In the genomic region with DNA sequence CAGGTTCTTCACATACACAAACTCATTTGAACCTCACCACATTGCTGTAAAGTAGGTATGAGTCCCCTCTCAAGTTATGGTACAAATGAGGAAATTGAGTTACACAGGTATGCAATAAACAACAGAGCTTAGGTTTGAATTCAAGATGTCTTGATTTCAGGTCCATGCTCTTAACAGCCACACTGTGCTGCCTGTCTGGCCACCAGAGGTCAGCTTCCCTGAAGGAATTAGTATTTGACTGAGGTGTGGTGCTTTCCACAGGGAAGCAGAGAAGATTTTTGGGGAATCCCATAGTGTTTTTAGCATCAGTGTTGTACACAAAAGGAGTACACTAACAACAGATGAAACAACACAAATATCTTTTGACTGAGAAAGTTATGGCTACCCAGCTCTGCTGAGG, we compare ENCODE assay signal across 8 cellular contexts.
DNase-seq lines count a peak whose midpoint lies in the region; ATAC-seq and TF ChIP-seq lines count a peak whose summit lies in the region.

No MANE protein-coding gene starts in this region.

- H3K4me2 ChIP-seq in DND-41 (ENCODE audit: insufficient read depth, low read length) (no peak overlapping the region), GM23338 (no peak overlapping the region)

- H3K36me3 Mint-ChIP-seq in GM23338 (ENCODE audit: low read depth) (no peaks in the 10 kb centered on the region), endothelial cell (ENCODE audit: low read depth, unreplicated experiment) (no peaks in the 10 kb centered on the region), nephron (ENCODE audit: low read depth) (no peaks in the 10 kb centered on the region)

- no peaks in the 10 kb centered on the region for H3K27me3 ChIP-seq in DND-41 (ENCODE audit: insufficient read depth, low read length, poor library complexity)
- H3K27me3 ChIP-seq in GM23338 (ENCODE audit: insufficient read depth) = no peaks in the 10 kb centered on the region

- H2AFZ ChIP-seq in DND-41 (ENCODE audit: low read depth, low read length) = no peak overlapping the region
- H2AFZ ChIP-seq in GM23338 = no peak overlapping the region

- no peak overlapping the region for H3K27ac ChIP-seq in DND-41 (ENCODE audit: low read length)
- no peak overlapping the region for H3K27ac ChIP-seq in GM23338 (ENCODE audit: low read depth)

- peak; percentile 76 for ATAC-seq in DND-41 (ENCODE audit: insufficient read depth, low read depth)
- peak; percentile 90 for ATAC-seq in GM23338
- no peak for ATAC-seq in HG03025 (IDR thresholded peaks at IDR 0.05; ENCODE audit: low FRiP score, unreplicated experiment)

- H3K9me3 ChIP-seq in DND-41 (ENCODE audit: insufficient read depth, low read length, severe bottlenecking) = no peaks in the 10 kb centered on the region

- no peak overlapping the region for H3K27ac Mint-ChIP-seq in GM23338
- H3K27ac Mint-ChIP-seq in endothelial cell (ENCODE audit: unreplicated experiment) = no peak overlapping the region
- H3K27ac Mint-ChIP-seq in nephron = peak overlapping the region in 2 of 3 experiments; percentile 69 to 87

- 0 out of 2 replicates have a peak, but pooled peaks cover 6% of the 10 kb centered on the region for H3K9me2 ChIP-seq in GM23338 (ENCODE audit: insufficient read depth)

- H3K4me1 Mint-ChIP-seq in GM23338 (peaks cover 44% of the 10 kb centered on the region), endothelial cell (ENCODE audit: unreplicated experiment) (peaks cover 19% of the 10 kb centered on the region), nephron (peaks cover 55% of the 10 kb centered on the region)

- no peaks in the 10 kb centered on the region for H3K36me3 ChIP-seq in DND-41 (ENCODE audit: insufficient read depth, low read length)
- H3K36me3 ChIP-seq in GM23338 (ENCODE audit: insufficient read depth) = no peaks in the 10 kb centered on the region

- DNase-seq in DND-41 (peak; percentile 38), GM23338 (ENCODE audit: low spot score) (peak; percentile 57), SK-MEL-5 (ENCODE audit: low read depth, low spot score) (peak; percentile 60), endothelial cell (ENCODE audit: low spot score) (peak; percentile 40), SW480 (ENCODE audit: low spot score) (no peak), COLO829 (ENCODE audit: low spot score) (no peak)

- H3K9ac ChIP-seq in DND-41 (ENCODE audit: low read depth, low read length) = no peak overlapping the region

- no peak overlapping the region for H3K4me3 ChIP-seq in DND-41 (ENCODE audit: low read depth in 1 of 2, low read length in 2 of 2)
- no peak overlapping the region for H3K4me3 ChIP-seq in GM23338

- H3K4me1 ChIP-seq in DND-41 (ENCODE audit: insufficient read depth, low read length) (no peaks in the 10 kb centered on the region), GM23338 (ENCODE audit: insufficient read depth) (peaks cover 35% of the 10 kb centered on the region)

- in situ Hi-C loops in SK-MEL-5 (cut with HindIII; ENCODE audit: low pct_unique_long_range_greater_than_20kb, low sequenced_read_pairs) = no loop called here

- H3F3A ChIP-seq in GM23338 (replicated peaks; ENCODE audit: low read depth) = no peaks in the 10 kb centered on the region

- H4K20me1 ChIP-seq in DND-41 (ENCODE audit: insufficient read depth, low read length) (no peaks in the 10 kb centered on the region), GM23338 (replicated peaks; ENCODE audit: insufficient read depth) (no peaks in the 10 kb centered on the region)

- H3K9me3 Mint-ChIP-seq in GM23338 (no peaks in the 10 kb centered on the region), endothelial cell (ENCODE audit: unreplicated experiment) (no peaks in the 10 kb centered on the region), nephron (no peaks in the 10 kb centered on the region)

- H3K4me3 Mint-ChIP-seq in GM23338 = no peak overlapping the region
- no peak overlapping the region for H3K4me3 Mint-ChIP-seq in endothelial cell (ENCODE audit: unreplicated experiment)
- no peak overlapping the region for H3K4me3 Mint-ChIP-seq in nephron

- TF ChIP-seq CTCF in DND-41 (IDR thresholded peaks at IDR 0.05; ENCODE audit: borderline replicate concordance, extremely low read depth, low read length, poor library complexity, severe bottlenecking) (peak; percentile 68), GM23338 (conservative IDR thresholded peaks at IDR 0.05; ENCODE audit: low read depth in 2 of 2) (peak; percentile 70 to 72), endothelial cell (IDR thresholded peaks at IDR 0.05; ENCODE audit: unreplicated experiment) (peak; percentile 38), nephron (IDR thresholded peaks at IDR 0.05; ENCODE audit: unreplicated experiment in 3 of 3) (peak; percentile 32 to 50 (median 42))

- H3K27me3 Mint-ChIP-seq in GM23338 (ENCODE audit: insufficient read depth, low read depth, poor library complexity) (no peaks in the 10 kb centered on the region), endothelial cell (ENCODE audit: unreplicated experiment) (no peaks in the 10 kb centered on the region), nephron (ENCODE audit: low read depth) (no peaks in the 10 kb centered on the region)

- H3K79me2 ChIP-seq in DND-41 (ENCODE audit: insufficient read depth, low read length) = no peaks in the 10 kb centered on the region
- H3K79me2 ChIP-seq in GM23338 (replicated peaks; ENCODE audit: insufficient read depth) = no peaks in the 10 kb centered on the region

TF ChIP-seq in GM23338, 12 proteins besides CTCF, POLR2A, EP300 and RAD21:
- TF ChIP-seq EZH2 (IDR thresholded peaks at IDR 0.05; ENCODE audit: low read depth, unreplicated experiment) (no peak), ZNF331 (CRISPR knock-in tag; IDR thresholded peaks at IDR 0.05; ENCODE audit: low read depth) (no peak), ZNF114 (CRISPR knock-in tag; IDR thresholded peaks at IDR 0.05) (no peak), CREB1 (CRISPR knock-in tag; IDR thresholded peaks at IDR 0.05; ENCODE audit: low read depth) (no peak), NANOG (IDR thresholded peaks at IDR 0.05; ENCODE audit: borderline replicate concordance) (no peak)
- TF ChIP-seq, protein P1, sequence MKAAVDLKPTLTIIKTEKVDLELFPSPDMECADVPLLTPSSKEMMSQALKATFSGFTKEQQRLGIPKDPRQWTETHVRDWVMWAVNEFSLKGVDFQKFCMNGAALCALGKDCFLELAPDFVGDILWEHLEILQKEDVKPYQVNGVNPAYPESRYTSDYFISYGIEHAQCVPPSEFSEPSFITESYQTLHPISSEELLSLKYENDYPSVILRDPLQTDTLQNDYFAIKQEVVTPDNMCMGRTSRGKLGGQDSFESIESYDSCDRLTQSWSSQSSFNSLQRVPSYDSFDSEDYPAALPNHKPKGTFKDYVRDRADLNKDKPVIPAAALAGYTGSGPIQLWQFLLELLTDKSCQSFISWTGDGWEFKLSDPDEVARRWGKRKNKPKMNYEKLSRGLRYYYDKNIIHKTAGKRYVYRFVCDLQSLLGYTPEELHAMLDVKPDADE (IDR thresholded peaks at IDR 0.05) = no peak

Comparison
In these comparisons a context has a peak if more than half of its experiments do, and no peak if none do; other contexts are left out.
1. DNase-seq: peak in DND-41 (single experiment), GM23338 (single experiment), SK-MEL-5 (single experiment) and endothelial cell (single experiment); none in SW480 (single experiment) and COLO829 (single experiment).
2. H3K27ac Mint-ChIP-seq: peak in nephron (2 of 3); none in GM23338 (single experiment) and endothelial cell (single experiment).
3. Peak in every context shown above with its lines, with median percentiles within 50 percentile points of each other: CTCF ChIP-seq.